In the genomic region with DNA sequence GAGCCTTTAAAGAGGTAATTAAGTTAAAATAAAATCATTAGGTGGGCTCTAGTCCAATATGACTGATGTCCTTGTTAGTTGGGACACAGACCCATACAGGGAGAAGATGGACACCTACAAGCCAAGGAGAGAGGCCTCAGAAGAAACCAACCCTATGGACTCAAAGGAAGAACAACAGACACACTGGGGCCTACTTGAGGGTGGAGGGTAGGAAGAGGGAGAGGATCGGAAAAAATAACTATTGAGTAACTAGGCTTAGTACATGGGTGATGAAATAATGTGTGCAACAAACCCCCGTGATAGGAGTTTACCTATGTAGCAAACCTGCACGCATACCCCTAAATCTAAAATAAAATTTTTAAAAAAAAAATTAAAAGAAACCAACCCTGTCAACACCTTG, we compare ENCODE assay signal across 6 cellular contexts. TPM values are rescaled to one million over a fixed set of nuclear protein-coding genes. Genes with fewer than 3 reads are reported as not detected.
"Had no signal": no experiment of that assay in that cellular context is flagged by ENCODE, and none has a peak within 500 bp of the region (broad histone marks: within the 10 kb centered on the region; RNA-seq: fewer than 3 reads in every experiment).

No MANE protein-coding gene starts in this region.

RNA-seq across cellular contexts. Expression of a gene that starts 4.7 kb away (rescaled TPM):
- total RNA-seq: cardiac muscle cell; dermis microvascular lymphatic vessel endothelial cell; foreskin keratinocyte; glomerular endothelial cell; pulmonary artery endothelial cell; T-helper 2 cell treated with Interferon-gamma antibody and Interleukin-4, amounts not matched to agents 100 ng/mL and 5 ng/mL, for 36 hours had no signal

RNA-seq across cellular contexts. Expression of a gene that starts 30.0 kb away (rescaled TPM):
- total RNA-seq: cardiac muscle cell had no signal

RNA-seq across cellular contexts. Expression of a gene that starts 49.1 kb away (rescaled TPM):
- total RNA-seq: cardiac muscle cell, foreskin keratinocyte, glomerular endothelial cell, pulmonary artery endothelial cell had no signal
